ENCODE assay signal across 9 cellular contexts in genomic region chr2:111946294-111947114, GRCh38. TPM values are rescaled to one million over a fixed set of nuclear protein-coding genes. Genes with fewer than 3 reads are reported as not detected.
DNase-seq lines count a peak whose midpoint lies in the region; ATAC-seq, FAIRE-seq and TF ChIP-seq lines count a peak whose summit lies in the region.
"Had no signal": no experiment of that assay in that cellular context is flagged by ENCODE, and none has a peak within 500 bp of the region (broad histone marks: within the 10 kb centered on the region; RNA-seq: fewer than 3 reads in every experiment).

No MANE protein-coding gene starts in this region.

- ATAC-seq in omental fat pad (ENCODE audit: low FRiP score) = peak; percentile 94

- DNase-seq in Daoy (ENCODE audit: low read depth) = peak; percentile 79
- DNase-seq in NCI-H82 (lab: John Stamatoyannopoulos, UW) = peak; percentile 85
- no peak for DNase-seq in esophagus muscularis mucosa (ENCODE audit: extremely low spot score)
- no peak for DNase-seq in omental fat pad (ENCODE audit: low spot score)
- DNase-seq in GM19239 (ENCODE audit: insufficient read length, low spot score) = no peak
- DNase-seq in NCI-H1048 (lab: John Stamatoyannopoulos, UW) = no peak
- no peak for DNase-seq in epidermal melanocyte (ENCODE audit: insufficient read length, low spot score)
- DNase-seq in GM13976 (ENCODE audit: low spot score) = no peak

- intact Hi-C loops in esophagus muscularis mucosa (cut with DNase I) = loop anchor here (5.0 kb wide), 1 partner anchor 49 kb away; the partner anchor contains the start of gene MERTK

- H3K27ac ChIP-seq in esophagus muscularis mucosa (replicated peaks in 1 of 4) = peak overlapping the region; percentile 56 to 87 (median 84)

- H3K36me3 ChIP-seq in esophagus muscularis mucosa = peaks cover 0 to 20% (median 15%) of the 10 kb centered on the region in 4 donors

- H3K9me3 ChIP-seq in esophagus muscularis mucosa = no peaks in the 10 kb centered on the region

- H3K27me3 ChIP-seq in esophagus muscularis mucosa = no peaks in the 10 kb centered on the region

- TF ChIP-seq CTCF in esophagus muscularis mucosa (IDR thresholded peaks at IDR 0.05) (no peak), omental fat pad (IDR thresholded peaks at IDR 0.05) (no peak), GM13976 (IDR thresholded peaks at IDR 0.05; ENCODE audit: borderline replicate concordance, control extremely low read depth, extremely low read depth, insufficient read depth, missing control alignments) (no peak)

- FAIRE-seq in GM19239 (lab: Jason Lieb, UNC) = no peak
- FAIRE-seq: colon had no signal

- H3K4me3 ChIP-seq in esophagus muscularis mucosa = no peak overlapping the region

- no peak for TF ChIP-seq POLR2A in esophagus muscularis mucosa (IDR thresholded peaks at IDR 0.05; ENCODE audit: low read depth)

- in situ Hi-C loops in GM13976 (cut with MboI; ENCODE audit: low sequenced_read_pairs, unreplicated experiment) = no loop called here

- 35% methylated on average over 9 of the region's 9 CpGs for WGBS in esophagus muscularis mucosa

- peak; percentile 39 for TF ChIP-seq EP300 in esophagus muscularis mucosa (IDR thresholded peaks at IDR 0.05)

- peaks cover 18 to 35% (median 32%) of the 10 kb centered on the region in 4 donors for H3K4me1 ChIP-seq in esophagus muscularis mucosa

RNA-seq across cellular contexts. Expression of gene MERTK, which starts 48.1 kb away (rescaled TPM):
- total RNA-seq in Daoy (2014; rRNA removed; shearing (Covaris generic)) = 0.57 and 10.2 TPM in 2 replicates
- total RNA-seq in esophagus muscularis mucosa (10 to 100 TPM; 19.9 to 31.0 (median 22.3) TPM), omental fat pad (10 to 100 TPM; 29.4 to 63.0 (median 48.6) TPM)

Comparison
In these comparisons a context has a peak if more than half of its experiments do, and no peak if none do; other contexts are left out.
1. DNase-seq: peak in Daoy (single experiment) and NCI-H82 (single experiment); none in esophagus muscularis mucosa (single experiment), omental fat pad (single experiment), GM19239 (single experiment), NCI-H1048 (single experiment), epidermal melanocyte (single experiment) and GM13976 (single experiment).